Comparison of ENCODE assay signal across 16 cellular contexts in the genomic region with DNA sequence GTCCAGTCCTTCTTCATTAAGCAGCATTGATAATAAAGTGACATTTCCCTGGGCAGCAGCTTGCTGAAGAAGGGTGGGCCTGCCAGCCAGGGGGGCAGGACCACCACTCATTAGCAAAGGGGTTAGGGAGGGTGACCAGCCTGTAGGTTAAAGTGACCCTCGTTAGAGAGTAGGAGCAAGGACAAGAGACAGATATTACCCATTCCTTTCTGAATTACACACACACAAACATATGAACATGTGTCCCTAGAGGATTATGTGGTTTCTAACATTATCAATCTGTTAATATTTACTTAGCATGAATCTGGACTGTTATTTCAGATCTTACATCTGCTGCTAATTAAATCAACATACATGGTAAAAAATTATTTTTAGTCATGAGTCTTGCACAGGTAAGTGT.
A peak's percentile ranks its signal among the peaks of the same experiment; 100 is the strongest.
DNase-seq lines count a peak whose midpoint lies in the region; ATAC-seq, FAIRE-seq and TF ChIP-seq lines count a peak whose summit lies in the region.
"Had no signal": no experiment of that assay in that cellular context is flagged by ENCODE, and none has a peak within 500 bp of the region (broad histone marks: within the 10 kb centered on the region; RNA-seq: fewer than 3 reads in every experiment).

No MANE protein-coding gene starts in this region.

- BruUV-seq in K562 (replicated peaks; lab: Mats Ljungman, UMichigan), result no TSS peak

- H3K79me2 ChIP-seq in K562 (ENCODE audit: control insufficient read depth, insufficient read depth, low read length), result no peaks in the 10 kb centered on the region

- H3K9ac ChIP-seq in K562 (ENCODE audit: insufficient read depth in 1 of 2, low read depth in 2 of 2, low read length in 2 of 2), result no peak overlapping the region
- H3K9ac ChIP-seq: SK-N-SH had no signal

- peak overlapping the region; percentile 30; the same call in 1 of the 2 replicates for H2AFZ ChIP-seq in K562 (ENCODE audit: low read depth, low read length)

- TF ChIP-seq POLR2A in K562 (conservative IDR thresholded peaks at IDR 0.05), result no peak

- DNase-seq in K562 (ENCODE audit: extremely low read depth in 1 of 4, low spot score in 3 of 4), result no peak
- no peak for DNase-seq in amniotic stem cell (lab: John Stamatoyannopoulos, UW)
- DNase-seq in HCEC 1CT, result no peak
- DNase-seq in AML-193 (lab: John Stamatoyannopoulos, UW), result no peak
- no peak for DNase-seq in GM10248 (ENCODE audit: extremely low spot score)
- DNase-seq: COR-L47, DMS53, Kasumi-1, NCI-H1417 treated with DMSO at 0.1 percent for 48 hours, NCI-H345, NCI-H748 treated with DMSO at 0.1 percent for 48 hours, SK-N-SH, T-helper 1 cell had no signal

- TF ChIP-seq RAD21 in K562 (CRISPR knock-in tag; conservative IDR thresholded peaks at IDR 0.05 in 1 of 2, IDR thresholded peaks at IDR 0.05 in 1 of 2), result no peak

- POLR2A ChIA-PET in K562 (lab: Yijun Ruan, JAX), result no interaction called here
- POLR2A ChIA-PET in GM10248 (lab: Yijun Ruan, JAX), result no interaction called here

- H3K36me3 ChIP-seq in K562 (ENCODE audit: control insufficient read depth, insufficient read depth, low read length), result no peaks in the 10 kb centered on the region

- H3K9me3 ChIP-seq in K562 (replicated peaks; ENCODE audit: control insufficient read depth, insufficient read depth, low read depth, low read length), result no peaks in the 10 kb centered on the region
- H3K9me3 ChIP-seq: SK-N-SH had no signal

- H3K27ac ChIP-seq in K562 (ENCODE audit: extremely low read depth, low read depth, low read length), result no peak overlapping the region

- H3K4me1 ChIP-seq in K562 (replicated peaks in 1 of 2; ENCODE audit: control insufficient read depth in 2 of 2, insufficient read depth in 2 of 2, low read length in 2 of 2), result no peaks in the 10 kb centered on the region

- TF ChIP-seq EP300 in K562 (IDR thresholded peaks at IDR 0.05; ENCODE audit: low read length), result no peak

- H3K4me3 ChIP-seq in K562, result no peak overlapping the region

- in situ Hi-C loops in K562 (cut with MboI), result no loop called here

- TF ChIP-seq CTCF in K562 (IDR thresholded peaks at IDR 0.05 in 2 of 3, conservative IDR thresholded peaks at IDR 0.05 in 1 of 3; ENCODE audit: insufficient read depth in 2 of 3, low read depth in 1 of 3, low read length in 3 of 3) (no peak), GM10248 (IDR thresholded peaks at IDR 0.05; ENCODE audit: control extremely low read depth, extremely low read depth, low read depth, missing control alignments) (no peak)

- H3K4me2 ChIP-seq in K562 (ENCODE audit: insufficient read depth, low read length), result no peak overlapping the region
- H3K4me2 ChIP-seq: SK-N-SH had no signal

- WGBS in K562 (ENCODE audit: insufficient coverage, low coverage, missing lambda C conversion rate), result 23% methylated on average over 1 of the region's 1 CpG

- ATAC-seq in GM18511 (IDR thresholded peaks at IDR 0.05; ENCODE audit: unreplicated experiment), result peak; percentile 49
- ATAC-seq in GM19463 (IDR thresholded peaks at IDR 0.05; ENCODE audit: unreplicated experiment), result peak; percentile 38
- peak; percentile 40 for ATAC-seq in HG03432 (IDR thresholded peaks at IDR 0.05; ENCODE audit: unreplicated experiment)
- no peak for ATAC-seq in K562

- intact Hi-C loops in K562 (cut with micrococcal nuclease), result no loop called here

- no peaks in the 10 kb centered on the region for H3K27me3 ChIP-seq in K562 (ENCODE audit: control insufficient read depth in 2 of 2, insufficient read depth in 2 of 2, low read length in 2 of 2)

- CTCF ChIA-PET in K562 (lab: Yijun Ruan, JAX; ENCODE audit: low intra/inter-chr PET ratio), result no interaction called here
- CTCF ChIA-PET in GM10248 (lab: Yijun Ruan, JAX), result no interaction called here

- no peak for FAIRE-seq in K562 (lab: Jason Lieb, UNC)

- no peaks in the 10 kb centered on the region for H4K20me1 ChIP-seq in K562 (replicated peaks; ENCODE audit: control insufficient read depth, insufficient read depth, low read length)

- H3K9me1 ChIP-seq in K562 (ENCODE audit: control insufficient read depth, insufficient read depth, low read length), result no peaks in the 10 kb centered on the region

TF ChIP-seq in K562, 482 proteins besides CTCF, POLR2A, EP300 and RAD21:
- peak; percentile 28; the same call in 1 of the 2 replicates for TF ChIP-seq MCM3 (IDR thresholded peaks at IDR 0.05)
- no peak for TF ChIP-seq NBN (IDR thresholded peaks at IDR 0.05; ENCODE audit: low read depth)
